Comparison of ENCODE assay signal across 8 cellular contexts in the genomic region with DNA sequence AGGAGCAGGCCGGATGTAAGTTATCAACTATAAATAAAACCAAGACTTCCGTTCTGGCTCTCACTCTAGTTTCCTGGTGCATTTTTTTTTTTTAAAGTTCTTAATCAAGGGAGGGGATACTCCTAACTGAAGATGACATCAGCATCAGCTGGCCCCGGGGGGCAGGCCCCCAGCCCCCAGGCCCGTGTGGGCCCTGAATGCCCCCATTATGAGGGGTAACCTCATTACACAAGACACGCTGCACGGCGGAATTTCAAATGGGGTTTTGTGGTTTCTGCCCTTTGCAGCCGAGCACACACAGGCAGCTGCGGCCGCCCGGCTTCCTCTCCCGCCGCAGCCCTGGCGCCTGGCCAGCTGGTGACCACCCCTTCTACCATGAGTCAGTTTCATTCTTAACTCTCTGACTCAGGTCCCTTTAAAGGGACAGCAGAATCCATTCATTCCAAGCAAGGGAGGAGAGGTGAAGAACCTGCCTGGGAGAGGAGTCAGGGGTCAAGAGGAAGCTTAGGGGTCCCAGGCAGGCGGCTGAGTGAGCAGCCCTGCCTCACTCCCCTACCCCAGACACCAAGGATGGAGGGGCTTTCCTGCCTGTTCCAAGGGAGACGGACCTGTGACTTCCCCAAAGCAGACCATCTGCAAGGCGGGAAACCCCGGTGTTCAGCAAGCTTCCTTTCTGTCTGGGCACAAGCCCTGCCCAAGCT. TPM values are rescaled to one million over a fixed set of nuclear protein-coding genes. Genes with fewer than 3 reads are reported as not detected.
DNase-seq lines count a peak whose midpoint lies in the region; ATAC-seq and TF ChIP-seq lines count a peak whose summit lies in the region.

No MANE protein-coding gene starts in this region.

- H3K36me3 Mint-ChIP-seq in nephron progenitor cell (ENCODE audit: low read depth) = no peaks in the 10 kb centered on the region

- CTCF ChIA-PET in OCI-LY7 (lab: Charles Lee; ENCODE audit: unreplicated experiment) = interaction anchor here (0.5 to 1.4 kb wide), 2 partner anchors 14 to 1438 kb away, joined by 3 read pairs; no protein-coding TSS in a partner anchor

- TF ChIP-seq POLR2A in esophagus muscularis mucosa (IDR thresholded peaks at IDR 0.05; ENCODE audit: low read depth) = no peak

- H3K27ac Mint-ChIP-seq in nephron progenitor cell = peak overlapping the region; percentile 14

- POLR2A ChIA-PET in OCI-LY7 (lab: Charles Lee) = interaction anchor here (0.9 to 1.2 kb wide), 3 partner anchors 10 to 393 kb away, joined by 3 to 5 read pairs (median 4); a partner anchor contains a TSS

- intact Hi-C loops in OCI-LY7 (cut with micrococcal nuclease; ENCODE audit: unreplicated experiment) (loop anchor here (5.0 to 10.0 kb wide), 2 partner anchors 85 to 147 kb away; no protein-coding TSS in a partner anchor), esophagus muscularis mucosa (cut with DNase I) (loop anchor here (10.0 kb wide), 1 partner anchor 147 kb away; no protein-coding TSS in a partner anchor)

- H3K27me3 Mint-ChIP-seq in nephron progenitor cell (ENCODE audit: low read depth, poor library complexity) = peaks cover 20% of the 10 kb centered on the region

- ATAC-seq in GM18868 (IDR thresholded peaks at IDR 0.05; ENCODE audit: unreplicated experiment) = peak; percentile 49
- peak; percentile 47 for ATAC-seq in HG03103 (IDR thresholded peaks at IDR 0.05; ENCODE audit: low read depth, unreplicated experiment)

- no TSS peak for BruUV-seq in OCI-LY7 (replicated peaks; lab: Mats Ljungman, UMichigan)

- no peaks in the 10 kb centered on the region for H3K9me2 ChIP-seq in OCI-LY7 (ENCODE audit: insufficient read depth, low read length)

- H3K4me1 Mint-ChIP-seq in nephron progenitor cell = peaks cover 42% of the 10 kb centered on the region

- H3K4me3 Mint-ChIP-seq in nephron progenitor cell = peak overlapping the region; percentile 28

- H3K27me3 ChIP-seq in esophagus muscularis mucosa = peaks cover 0 to 18% (median 0%) of the 10 kb centered on the region in 4 donors

- H3K9me3 ChIP-seq in OCI-LY7 (ENCODE audit: low read length) = no peaks in the 10 kb centered on the region
- H3K9me3 ChIP-seq in esophagus muscularis mucosa = no peaks in the 10 kb centered on the region

- H3K36me3 ChIP-seq in OCI-LY7 (ENCODE audit: insufficient read depth, low read length) = no peaks in the 10 kb centered on the region
- no peaks in the 10 kb centered on the region for H3K36me3 ChIP-seq in esophagus muscularis mucosa

- no peaks in the 10 kb centered on the region for H4K20me1 ChIP-seq in OCI-LY7 (ENCODE audit: insufficient read depth, low read length)

- H2AFZ ChIP-seq in OCI-LY7 (ENCODE audit: low read length) = peak overlapping the region; percentile 44; the same call in 1 of the 2 replicates

- DNase-seq in A172 (ENCODE audit: low spot score) (peak; percentile 100), OCI-LY7 (ENCODE audit: low spot score) (peak; percentile 85), activated T-cell treated with anti-CD3 and anti-CD28 coated beads for 24 hours (ENCODE audit: low read depth) (peak; percentile 72), esophagus muscularis mucosa (ENCODE audit: extremely low spot score) (peak; percentile 97), nephron progenitor cell (no peak)
- DNase-seq in stimulated activated naive CD4-positive, alpha-beta T cell treated with Interleukin-2 at 50 U/mL for 16 hours (lab: John Stamatoyannopoulos, UW) = peak; percentile 82

- no peaks in the 10 kb centered on the region; the same call in 1 of the 2 replicates for H3K79me2 ChIP-seq in OCI-LY7 (ENCODE audit: insufficient read depth, low read depth, low read length)

- peak overlapping the region; percentile 84 for H3K27ac ChIP-seq in OCI-LY7 (ENCODE audit: low read depth, low read length, poor library complexity, severe bottlenecking)
- peak overlapping the region; percentile 66 to 79 (median 74) for H3K27ac ChIP-seq in esophagus muscularis mucosa (replicated peaks in 1 of 4)

- no peaks in the 10 kb centered on the region for H3K9me3 Mint-ChIP-seq in nephron progenitor cell

- H3K4me2 ChIP-seq in OCI-LY7 (ENCODE audit: low read length) = peak overlapping the region; percentile 88

- H3K4me1 ChIP-seq in OCI-LY7 (ENCODE audit: insufficient read depth, low read length, poor library complexity, severe bottlenecking) (peaks cover 68% of the 10 kb centered on the region), esophagus muscularis mucosa (peaks cover 40 to 72% (median 58%) of the 10 kb centered on the region in 4 donors)

- 0% methylated on average over 14 of the region's 18 CpGs for WGBS in esophagus muscularis mucosa

- no peak for TF ChIP-seq EP300 in esophagus muscularis mucosa (IDR thresholded peaks at IDR 0.05)

- TF ChIP-seq CTCF in OCI-LY7 (conservative IDR thresholded peaks at IDR 0.05; ENCODE audit: low read length) (no peak), esophagus muscularis mucosa (IDR thresholded peaks at IDR 0.05) (no peak), nephron progenitor cell (IDR thresholded peaks at IDR 0.05) (no peak)

- H3K4me3 ChIP-seq in OCI-LY7 (ENCODE audit: low read depth, low read length, poor library complexity, severe bottlenecking) (peak overlapping the region; percentile 72), esophagus muscularis mucosa (peak overlapping the region; percentile 26 to 32 (median 28))

RNA-seq across cellular contexts. Expression of a gene that starts 3.4 kb away (rescaled TPM):
- total RNA-seq in A172 (2014; rRNA removed; shearing (Covaris generic)) = 68.7 and 130 TPM in 2 replicates
- 1.0 and 3.2 TPM in 2 replicates for total RNA-seq in OCI-LY7 (2014; rRNA removed; shearing (Covaris generic))
- total RNA-seq in OCI-LY7 (2022) (7.7 and 8.8 TPM in 2 replicates), esophagus muscularis mucosa (not detected)
